13 cellular contexts compared by ENCODE assay signal in the genomic region with DNA sequence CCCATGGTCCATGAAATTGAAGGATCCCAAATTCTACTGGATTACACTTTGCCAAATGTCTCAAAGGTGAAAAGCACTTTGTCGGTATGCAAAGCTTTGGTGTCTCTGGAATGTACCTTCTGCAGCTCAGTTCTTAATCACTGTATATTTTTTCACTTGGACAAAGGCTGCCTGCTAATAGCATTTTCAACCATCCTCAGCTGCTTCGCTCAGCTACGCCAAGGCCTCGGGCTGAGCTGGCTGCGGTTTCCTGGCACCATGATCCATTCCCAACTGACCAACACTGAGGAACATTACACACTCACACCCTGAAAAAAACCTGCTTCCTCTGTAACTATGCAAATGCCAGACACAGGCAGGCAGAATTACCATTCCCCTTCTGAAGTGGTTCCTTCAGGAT.
DNase-seq lines count a peak whose midpoint lies in the region; TF ChIP-seq lines count a peak whose summit lies in the region.
"Had no signal": no experiment of that assay in that cellular context is flagged by ENCODE, and none has a peak within 500 bp of the region (broad histone marks: within the 10 kb centered on the region; RNA-seq: fewer than 3 reads in every experiment).

No MANE protein-coding gene starts in this region.

- H3K27me3 Mint-ChIP-seq in activated CD4-positive, alpha-beta memory T cell treated with anti-CD3 and anti-CD28 coated beads for 36 hours: no peaks in the 10 kb centered on the region
- peaks cover 4% of the 10 kb centered on the region for H3K27me3 Mint-ChIP-seq in glutamatergic neuron (ENCODE audit: unreplicated experiment)

- no peaks in the 10 kb centered on the region for H3K36me3 Mint-ChIP-seq in activated CD4-positive, alpha-beta memory T cell treated with anti-CD3 and anti-CD28 coated beads for 36 hours
- H3K36me3 Mint-ChIP-seq in glutamatergic neuron (ENCODE audit: unreplicated experiment): no peaks in the 10 kb centered on the region
- H3K36me3 Mint-ChIP-seq: activated CD8-positive, alpha-beta memory T cell treated with anti-CD3 and anti-CD28 coated beads, Interleukin-2, amount 10 ng/mL, durations not matched to agents 7 days and 5 days had no signal

- CTCF ChIA-PET in activated CD4-positive, alpha-beta memory T cell treated with anti-CD3 and anti-CD28 coated beads for 36 hours (lab: Charles Lee): interaction anchor here (0.6 kb wide), 1 partner anchor 389 kb away, joined by 3 read pairs; no protein-coding TSS in a partner anchor

- H3K4me1 Mint-ChIP-seq in activated CD4-positive, alpha-beta memory T cell treated with anti-CD3 and anti-CD28 coated beads for 36 hours (ENCODE audit: low read depth): no peaks in the 10 kb centered on the region
- H3K4me1 Mint-ChIP-seq in glutamatergic neuron (ENCODE audit: low read depth, unreplicated experiment): peaks cover 13% of the 10 kb centered on the region

- H3K27me3 ChIP-seq in MG63: no peaks in the 10 kb centered on the region
- H3K27me3 ChIP-seq in SJCRH30: no peaks in the 10 kb centered on the region
- H3K27me3 ChIP-seq: pancreas had no signal

- POLR2A ChIA-PET in activated CD4-positive, alpha-beta memory T cell treated with anti-CD3 and anti-CD28 coated beads for 36 hours (lab: Charles Lee): no interaction called here

- no peak overlapping the region for H3K27ac Mint-ChIP-seq in activated CD4-positive, alpha-beta memory T cell treated with anti-CD3 and anti-CD28 coated beads for 36 hours
- no peak overlapping the region for H3K27ac Mint-ChIP-seq in glutamatergic neuron (ENCODE audit: unreplicated experiment)
- H3K27ac Mint-ChIP-seq: activated CD8-positive, alpha-beta memory T cell treated with anti-CD3 and anti-CD28 coated beads, Interleukin-2, amount 10 ng/mL, durations not matched to agents 7 days and 5 days had no signal

- no peaks in the 10 kb centered on the region for H3K9me3 ChIP-seq in MG63
- no peaks in the 10 kb centered on the region for H3K9me3 ChIP-seq in SJCRH30 (replicated peaks)
- H3K9me3 ChIP-seq: pancreas had no signal

- H3K36me3 ChIP-seq in MG63 (no peaks in the 10 kb centered on the region), SJCRH30 (no peaks in the 10 kb centered on the region)
- H3K36me3 ChIP-seq: pancreas had no signal

- H3K9me3 Mint-ChIP-seq in activated CD4-positive, alpha-beta memory T cell treated with anti-CD3 and anti-CD28 coated beads for 36 hours: no peaks in the 10 kb centered on the region
- H3K9me3 Mint-ChIP-seq in glutamatergic neuron (ENCODE audit: unreplicated experiment): peaks cover 3% of the 10 kb centered on the region

- intact Hi-C loops in activated CD4-positive, alpha-beta memory T cell treated with anti-CD3 and anti-CD28 coated beads for 36 hours (cut with micrococcal nuclease): no loop called here

- H3K27ac ChIP-seq in SJCRH30: no peak overlapping the region
- H3K27ac ChIP-seq: C4-2B, pancreas had no signal

- H3K4me1 ChIP-seq in SJCRH30: no peaks in the 10 kb centered on the region
- H3K4me1 ChIP-seq: pancreas had no signal

- no peak overlapping the region for H3K4me3 Mint-ChIP-seq in activated CD4-positive, alpha-beta memory T cell treated with anti-CD3 and anti-CD28 coated beads for 36 hours
- no peak overlapping the region for H3K4me3 Mint-ChIP-seq in glutamatergic neuron (ENCODE audit: unreplicated experiment)
- H3K4me3 Mint-ChIP-seq: activated CD8-positive, alpha-beta memory T cell treated with anti-CD3 and anti-CD28 coated beads, Interleukin-2, amount 10 ng/mL, durations not matched to agents 7 days and 5 days had no signal

- DNase-seq in AG10803 (ENCODE audit: low read depth) (peak; percentile 62), MG63 (peak; percentile 89), epithelial cell of esophagus (ENCODE audit: low read depth) (peak; percentile 76), myocyte (ENCODE audit: low read depth) (peak; percentile 89), SJCRH30 (no peak), glutamatergic neuron (no peak), activated gamma-delta T cell (lab: John Stamatoyannopoulos, UW) (no peak)
- no peak for DNase-seq in activated CD4-positive, alpha-beta memory T cell treated with anti-CD3 and anti-CD28 coated beads for 36 hours
- DNase-seq: activated CD8-positive, alpha-beta memory T cell treated with anti-CD3 and anti-CD28 coated beads, Interleukin-2, amount 10 ng/mL, durations not matched to agents 7 days and 5 days; KG1; NCI-H2081 treated with DMSO at 0.1 percent for 48 hours; pancreas had no signal

- H3K4me3 ChIP-seq in AG10803 (ENCODE audit: low read length) (no peak overlapping the region), MG63 (peak overlapping the region; percentile 29), epithelial cell of esophagus (ENCODE audit: low read length) (no peak overlapping the region), SJCRH30 (no peak overlapping the region)
- H3K4me3 ChIP-seq: pancreas had no signal

- TF ChIP-seq CTCF in AG10803 (conservative IDR thresholded peaks at IDR 0.05; ENCODE audit: low read length) (no peak), epithelial cell of esophagus (IDR thresholded peaks at IDR 0.05; ENCODE audit: insufficient read depth, low read depth, low read length, missing control alignments) (no peak), glutamatergic neuron (IDR thresholded peaks at IDR 0.05; ENCODE audit: partially characterized antibody, unreplicated experiment) (no peak)

Comparison
In these comparisons a context has a peak if more than half of its experiments do, and no peak if none do; other contexts are left out.
1. DNase-seq: peak in AG10803 (single experiment), MG63 (single experiment), epithelial cell of esophagus (single experiment) and myocyte (single experiment); none in activated CD4-positive, alpha-beta memory T cell treated with anti-CD3 and anti-CD28 coated beads for 36 hours (single experiment), SJCRH30 (0 of 2), glutamatergic neuron (single experiment) and activated gamma-delta T cell (single experiment).